In genomic region chr3:157931517-157931916, GRCh38 we compare ENCODE assay signal across 15 cellular contexts.
A peak's percentile ranks its signal among the peaks of the same experiment; 100 is the strongest.
DNase-seq lines count a peak whose midpoint lies in the region; ATAC-seq and TF ChIP-seq lines count a peak whose summit lies in the region.
"Had no signal": no experiment of that assay in that cellular context is flagged by ENCODE, and none has a peak within 500 bp of the region (broad histone marks: within the 10 kb centered on the region; RNA-seq: fewer than 3 reads in every experiment).

No MANE protein-coding gene starts in this region.

- no peak overlapping the region for H2BK5ac ChIP-seq in IMR-90 (ENCODE audit: low read depth, low read length, poor library complexity, severe bottlenecking)

- no peak overlapping the region for H3K27ac Mint-ChIP-seq in immature natural killer cell
- H3K27ac Mint-ChIP-seq: CD8-positive, alpha-beta T cell; GM23338 had no signal

- H3K9me3 ChIP-seq in IMR-90 (ENCODE audit: control insufficient read depth, insufficient read depth, low read length): no peaks in the 10 kb centered on the region
- H3K9me3 ChIP-seq: BE2C had no signal

- TF ChIP-seq CTCF in GM12865 (IDR thresholded peaks at IDR 0.05; ENCODE audit: insufficient read depth, low read depth, low read length, missing control alignments) (no peak), IMR-90 (conservative IDR thresholded peaks at IDR 0.05; ENCODE audit: low read depth, low read length) (no peak)

- TF ChIP-seq RAD21 in IMR-90 (IDR thresholded peaks at IDR 0.05; ENCODE audit: low read length): no peak

- H3K27me3 Mint-ChIP-seq in immature natural killer cell (ENCODE audit: low read depth in 3 of 3): peaks cover 0 to 3% (median 0%) of the 10 kb centered on the region in 3 donors

- peak overlapping the region; percentile 51 for H2AFZ ChIP-seq in IMR-90 (replicated peaks; ENCODE audit: low read length, poor library complexity)
- H2AFZ ChIP-seq: GM23338 had no signal

- in situ Hi-C loops in IMR-90 (cut with MboI; ENCODE audit: low sequenced_read_pairs): no loop called here

- no peak overlapping the region for H3K4me2 ChIP-seq in IMR-90 (ENCODE audit: low read depth, low read length)
- H3K4me2 ChIP-seq: GM23338 had no signal

- no TSS peak for BruUV-seq in IMR-90 (replicated peaks; lab: Mats Ljungman, UMichigan)

- dilution Hi-C loops in IMR-90 (cut with HindIII; ENCODE audit: low sequenced_read_pairs, unreplicated experiment): no loop called here

- DNase-seq in GM12865 (ENCODE audit: low read depth) (peak; percentile 13), IMR-90 (no peak), NOMO-1 treated with dmso at 0.1 percent for 144 hours (lab: John Stamatoyannopoulos, UW; ENCODE audit: unreplicated experiment) (peak; percentile 60), dermis blood vessel endothelial cell (peak; percentile 19), immature natural killer cell (no peak), medulla oblongata (ENCODE audit: extremely low spot score) (no peak), D341Med (ENCODE audit: low spot score) (no peak)
- DNase-seq: BE2C; CD8-positive, alpha-beta T cell; COR-L47; DMS53; H7 had no signal

- H3K4me1 Mint-ChIP-seq in immature natural killer cell: no peaks in the 10 kb centered on the region
- H3K4me1 Mint-ChIP-seq: GM23338 had no signal

- no peak overlapping the region for H3K56ac ChIP-seq in IMR-90 (ENCODE audit: extremely low read depth, insufficient read depth, low read length)

- H3K9me1 ChIP-seq in IMR-90 (ENCODE audit: insufficient read depth, low read length): no peaks in the 10 kb centered on the region

- no peak overlapping the region for H3K4me3 ChIP-seq in GM12865 (ENCODE audit: low read depth, low read length)
- H3K4me3 ChIP-seq in IMR-90 (ENCODE audit: insufficient read depth, low read depth, low read length): no peak overlapping the region
- H3K4me3 ChIP-seq: GM23338 had no signal

- H4K8ac ChIP-seq in IMR-90 (ENCODE audit: low read depth in 2 of 2, low read length in 2 of 2): no peak overlapping the region

- CTCF ChIA-PET in IMR-90 (lab: Yijun Ruan, JAX): no interaction called here

- no peak overlapping the region for H4K91ac ChIP-seq in IMR-90 (ENCODE audit: insufficient read depth, low read depth, low read length)

- H3K9ac ChIP-seq in IMR-90 (ENCODE audit: low read depth, low read length): no peak overlapping the region

- no peaks in the 10 kb centered on the region for H3K4me1 ChIP-seq in IMR-90 (ENCODE audit: control insufficient read depth, insufficient read depth, low read length)
- H3K4me1 ChIP-seq: BE2C had no signal

- H3K14ac ChIP-seq in IMR-90 (replicated peaks; ENCODE audit: low read depth, low read length): no peak overlapping the region

- no peak overlapping the region for H2BK120ac ChIP-seq in IMR-90 (ENCODE audit: low read depth, low read length)

- no peak overlapping the region for H2AK9ac ChIP-seq in IMR-90 (replicated peaks; ENCODE audit: low read depth, low read length, poor library complexity)

- no peak overlapping the region for H4K5ac ChIP-seq in IMR-90 (ENCODE audit: low read depth, low read length)

- no peak overlapping the region for H3K23ac ChIP-seq in IMR-90 (ENCODE audit: low read depth, low read length)

- POLR2A ChIA-PET in IMR-90 (lab: Charles Lee; ENCODE audit: unreplicated experiment): no interaction called here

- H3K27ac ChIP-seq in IMR-90 (ENCODE audit: insufficient read depth, low read length): no peak overlapping the region
- H3K27ac ChIP-seq: C4-2B had no signal

- no peaks in the 10 kb centered on the region for H4K20me1 ChIP-seq in IMR-90 (ENCODE audit: insufficient read depth, low read length)

- ATAC-seq in IMR-90 (ENCODE audit: low read depth) (no peak), HG03159 (IDR thresholded peaks at IDR 0.05; ENCODE audit: unreplicated experiment) (no peak)
- ATAC-seq: CD8-positive, alpha-beta T cell; GM23338 had no signal

- H3K9me3 Mint-ChIP-seq in immature natural killer cell: peaks cover 0 to 13% (median 0%) of the 10 kb centered on the region in 6 donors
- H3K9me3 Mint-ChIP-seq: CD8-positive, alpha-beta T cell had no signal

- no peak overlapping the region for H3K4ac ChIP-seq in IMR-90 (ENCODE audit: low read depth, low read length)

- TF ChIP-seq POLR2A in IMR-90 (IDR thresholded peaks at IDR 0.05; ENCODE audit: low read depth, low read length): no peak

- no peak overlapping the region for H2AK5ac ChIP-seq in IMR-90 (ENCODE audit: low read depth, low read length)

- no peaks in the 10 kb centered on the region for H3K79me1 ChIP-seq in IMR-90 (ENCODE audit: low read depth in 1 of 2, low read length in 2 of 2)

- H3K36me3 Mint-ChIP-seq in immature natural killer cell: no peaks in the 10 kb centered on the region
- H3K36me3 Mint-ChIP-seq: CD8-positive, alpha-beta T cell had no signal

- WGBS in IMR-90 (ENCODE audit: extremely low coverage in 2 of 2, insufficient read length in 1 of 2), 2 experiments: no CpG with 5 or more reads among the region's 6 CpGs

- H2BK15ac ChIP-seq in IMR-90 (ENCODE audit: low read depth, low read length): no peak overlapping the region

- no peak overlapping the region for H2BK20ac ChIP-seq in IMR-90 (ENCODE audit: low read depth, low read length)

- no peak overlapping the region for H3K4me3 Mint-ChIP-seq in immature natural killer cell
- H3K4me3 Mint-ChIP-seq: CD8-positive, alpha-beta T cell; GM23338 had no signal

- H3K18ac ChIP-seq in IMR-90 (ENCODE audit: low read depth, low read length): no peak overlapping the region

- no peaks in the 10 kb centered on the region for H3K27me3 ChIP-seq in IMR-90 (ENCODE audit: control insufficient read depth, insufficient read depth, low read length)
- H3K27me3 ChIP-seq: BE2C had no signal

- no peaks in the 10 kb centered on the region for H3K36me3 ChIP-seq in IMR-90 (ENCODE audit: control insufficient read depth, insufficient read depth, low read length)
- H3K36me3 ChIP-seq: BE2C had no signal

- intact Hi-C loops in IMR-90 (cut with micrococcal nuclease): no loop called here

TF ChIP-seq in IMR-90, 13 proteins besides CTCF, POLR2A, EP300 and RAD21:
- no peak for TF ChIP-seq SMC3 (IDR thresholded peaks at IDR 0.05; ENCODE audit: low read depth, low read length)
- TF ChIP-seq FOS (IDR thresholded peaks at IDR 0.05; ENCODE audit: low read depth, low read length): no peak
- TF ChIP-seq, protein P1, sequence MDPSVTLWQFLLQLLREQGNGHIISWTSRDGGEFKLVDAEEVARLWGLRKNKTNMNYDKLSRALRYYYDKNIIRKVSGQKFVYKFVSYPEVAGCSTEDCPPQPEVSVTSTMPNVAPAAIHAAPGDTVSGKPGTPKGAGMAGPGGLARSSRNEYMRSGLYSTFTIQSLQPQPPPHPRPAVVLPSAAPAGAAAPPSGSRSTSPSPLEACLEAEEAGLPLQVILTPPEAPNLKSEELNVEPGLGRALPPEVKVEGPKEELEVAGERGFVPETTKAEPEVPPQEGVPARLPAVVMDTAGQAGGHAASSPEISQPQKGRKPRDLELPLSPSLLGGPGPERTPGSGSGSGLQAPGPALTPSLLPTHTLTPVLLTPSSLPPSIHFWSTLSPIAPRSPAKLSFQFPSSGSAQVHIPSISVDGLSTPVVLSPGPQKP (IDR thresholded peaks at IDR 0.05; ENCODE audit: borderline replicate concordance, low read depth, low read length): no peak
TF ChIP-seq in IMR-90: peak in this region for 0.

Comparison
In these comparisons a context has a peak if more than half of its experiments do, and no peak if none do; other contexts are left out.
1. DNase-seq: peak in GM12865 (single experiment), NOMO-1 treated with dmso at 0.1 percent for 144 hours (single experiment) and dermis blood vessel endothelial cell (single experiment); none in IMR-90 (single experiment), immature natural killer cell (0 of 3), medulla oblongata (single experiment) and D341Med (single experiment).